1 cellular context compared by ENCODE assay signal in genomic region chr12:49415426-49416040, GRCh38.
TF ChIP-seq lines count a peak whose summit lies in the region.

No MANE protein-coding gene starts in this region.

TF ChIP-seq in HEK293, 187 proteins besides CTCF, POLR2A, EP300 and RAD21 (continued from another document and continues in another):
- TF ChIP-seq ZNF148 (tag by site-specific recombination; IDR thresholded peaks at IDR 0.05; ENCODE audit: borderline replicate concordance): no peak
- TF ChIP-seq TSHZ1 (tag by site-specific recombination; IDR thresholded peaks at IDR 0.05; ENCODE audit: borderline replicate concordance): peak; percentile 45; the same call in 1 of the 2 replicates
- no peak for TF ChIP-seq ZNF26 (tag by site-specific recombination; IDR thresholded peaks at IDR 0.05)
- TF ChIP-seq ZNF791 (tag by site-specific recombination; IDR thresholded peaks at IDR 0.05): no peak
- no peak for TF ChIP-seq ZNF184 (tag by site-specific recombination; IDR thresholded peaks at IDR 0.05)
- no peak for TF ChIP-seq ZNF530 (tag by site-specific recombination; IDR thresholded peaks at IDR 0.05; ENCODE audit: low read depth)
- TF ChIP-seq ZNF398 (tag by site-specific recombination; IDR thresholded peaks at IDR 0.05): no peak
- TF ChIP-seq ZNF76 (tag by site-specific recombination; IDR thresholded peaks at IDR 0.05; ENCODE audit: borderline replicate concordance, low read depth): no peak
- TF ChIP-seq ZNF121 (tag by site-specific recombination; IDR thresholded peaks at IDR 0.05): no peak
- no peak for TF ChIP-seq ZBTB11 (tag by site-specific recombination; conservative IDR thresholded peaks at IDR 0.05; ENCODE audit: low read depth)
- TF ChIP-seq ZNF501 (tag by site-specific recombination; IDR thresholded peaks at IDR 0.05): no peak
- no peak for TF ChIP-seq TCF7L2 (IDR thresholded peaks at IDR 0.05; ENCODE audit: borderline replicate concordance, low read depth, low read length)
- TF ChIP-seq ZNF768 (tag by site-specific recombination; IDR thresholded peaks at IDR 0.05): no peak
- TF ChIP-seq ZBTB44 (tag by site-specific recombination; IDR thresholded peaks at IDR 0.05): peak; percentile 51; the same call in 1 of the 2 replicates
- TF ChIP-seq MYNN (tag by site-specific recombination; IDR thresholded peaks at IDR 0.05; ENCODE audit: borderline replicate concordance): no peak
- no peak for TF ChIP-seq HIC1 (tag by site-specific recombination; IDR thresholded peaks at IDR 0.05)
- TF ChIP-seq OVOL3 (tag by site-specific recombination; IDR thresholded peaks at IDR 0.05): no peak
- no peak for TF ChIP-seq KLF17 (tag by site-specific recombination; IDR thresholded peaks at IDR 0.05)
- no peak for TF ChIP-seq ZNF561 (tag by site-specific recombination; IDR thresholded peaks at IDR 0.05; ENCODE audit: borderline replicate concordance)
- TF ChIP-seq FEZF1 (tag by site-specific recombination; IDR thresholded peaks at IDR 0.05): peak; percentile 38; the same call in 1 of the 2 replicates
- no peak for TF ChIP-seq ZNF654 (tag by site-specific recombination; IDR thresholded peaks at IDR 0.05; ENCODE audit: low read depth)
- TF ChIP-seq ZNF473 (tag by site-specific recombination; IDR thresholded peaks at IDR 0.05): no peak
- no peak for TF ChIP-seq GLIS1 (tag by site-specific recombination; IDR thresholded peaks at IDR 0.05)
- peak; percentile 39; the same call in 1 of the 2 replicates for TF ChIP-seq ZBTB17 (tag by site-specific recombination; IDR thresholded peaks at IDR 0.05)
- no peak for TF ChIP-seq ZFP3 (tag by site-specific recombination; IDR thresholded peaks at IDR 0.05; ENCODE audit: low read depth)
- TF ChIP-seq ZBTB20 (tag by site-specific recombination; IDR thresholded peaks at IDR 0.05): no peak
- no peak for TF ChIP-seq PRDM2 (tag by site-specific recombination; IDR thresholded peaks at IDR 0.05; ENCODE audit: borderline replicate concordance)
- no peak for TF ChIP-seq ZNF157 (tag by site-specific recombination; IDR thresholded peaks at IDR 0.05)
- TF ChIP-seq ZEB2 (tag by site-specific recombination; IDR thresholded peaks at IDR 0.05): 0 out of 2 replicates have a peak, but pooled peaks have one; percentile 26
- no peak for TF ChIP-seq ZNF132 (tag by site-specific recombination; IDR thresholded peaks at IDR 0.05; ENCODE audit: borderline replicate concordance)
